ENCODE assay signal across 8 cellular contexts in genomic region chr13:26037302-26037701, GRCh38. TPM values are rescaled to one million over a fixed set of nuclear protein-coding genes. Genes with fewer than 3 reads are reported as not detected.
DNase-seq lines count a peak whose midpoint lies in the region; ATAC-seq and TF ChIP-seq lines count a peak whose summit lies in the region.

No MANE protein-coding gene starts in this region.

- no peaks in the 10 kb centered on the region for H3K9me3 ChIP-seq in PC-9 (ENCODE audit: insufficient read depth, low read depth)

- H3K27me3 ChIP-seq in PC-9 (ENCODE audit: insufficient read depth, low read depth), result peaks cover 60% of the 10 kb centered on the region

- POLR2A ChIA-PET in PC-9 (lab: Charles Lee; ENCODE audit: unreplicated experiment), result no interaction called here

- H3K4me1 ChIP-seq in PC-9 (replicated peaks; ENCODE audit: insufficient read depth), result no peaks in the 10 kb centered on the region

- no peaks in the 10 kb centered on the region for H3K36me3 ChIP-seq in PC-9 (ENCODE audit: low read depth)

- CTCF ChIA-PET in PC-9 (lab: Charles Lee), result no interaction called here

- intact Hi-C loops in PC-9 (cut with micrococcal nuclease; ENCODE audit: unreplicated experiment), result no loop called here

- ATAC-seq in HG03139 (IDR thresholded peaks at IDR 0.05; ENCODE audit: unreplicated experiment), result no peak

- peak; percentile 66 for DNase-seq in activated effector memory CD4-positive, alpha-beta T cell treated with anti-CD3 and anti-CD28 coated beads, Interleukin-2, amount 50 U/mL, for 16 hours
- no peak for DNase-seq in activated effector memory CD4-positive, alpha-beta T cell treated with Interleukin-2 at 50 U/mL for 16 hours
- DNase-seq in PC-9 (no peak), fibroblast of villous mesenchyme (ENCODE audit: low read depth) (no peak), epidermal melanocyte (ENCODE audit: insufficient read length, low spot score) (no peak)
- DNase-seq in stimulated activated CD8-positive, alpha-beta memory T cell treated with anti-CD3 and anti-CD28 coated beads, Interleukin-4, amount 100 ng/mL, for 48 hours, result peak; percentile 60
- DNase-seq in central memory CD4-positive, alpha-beta T cell, result no peak

- no peaks in the 10 kb centered on the region for H4K20me1 ChIP-seq in PC-9 (ENCODE audit: insufficient read depth)

- H3F3A ChIP-seq in PC-9 (ENCODE audit: insufficient read depth, low read depth), result no peaks in the 10 kb centered on the region

- no peak overlapping the region for H3K4me2 ChIP-seq in PC-9

- no peak overlapping the region for H3K4me3 ChIP-seq in PC-9
- no peak overlapping the region for H3K4me3 ChIP-seq in fibroblast of villous mesenchyme (ENCODE audit: low read depth, low read length)

- H3K27ac ChIP-seq in PC-9, result no peak overlapping the region

- no peaks in the 10 kb centered on the region for H3K79me2 ChIP-seq in PC-9 (ENCODE audit: low read depth)

- H2AFZ ChIP-seq in PC-9, result no peak overlapping the region

- BruUV-seq in PC-9 (replicated peaks; lab: Mats Ljungman, UMichigan), result no TSS peak

- TF ChIP-seq CTCF in PC-9 (conservative IDR thresholded peaks at IDR 0.05) (peak; percentile 51), fibroblast of villous mesenchyme (IDR thresholded peaks at IDR 0.05; ENCODE audit: insufficient read depth, low read depth, low read length) (peak; percentile 8)

- H3K9me2 ChIP-seq in PC-9 (ENCODE audit: insufficient read depth), result no peaks in the 10 kb centered on the region

RNA-seq across cellular contexts. Expression of gene SHISA2, which starts 14.5 kb away (rescaled TPM):
- total RNA-seq in PC-9 (2021) (not detected in 2 replicates), fibroblast of villous mesenchyme (0.32 TPM in 1 of 2 replicates, not detected in the other)

Comparison
In these comparisons a context has a peak if more than half of its experiments do, and no peak if none do; other contexts are left out.
1. DNase-seq: peak in activated effector memory CD4-positive, alpha-beta T cell treated with anti-CD3 and anti-CD28 coated beads, Interleukin-2, amount 50 U/mL, for 16 hours (single experiment) and stimulated activated CD8-positive, alpha-beta memory T cell treated with anti-CD3 and anti-CD28 coated beads, Interleukin-4, amount 100 ng/mL, for 48 hours (single experiment); none in activated effector memory CD4-positive, alpha-beta T cell treated with Interleukin-2 at 50 U/mL for 16 hours (single experiment), PC-9 (0 of 2), fibroblast of villous mesenchyme (single experiment), epidermal melanocyte (single experiment) and central memory CD4-positive, alpha-beta T cell (single experiment).